11 cellular contexts compared by ENCODE assay signal in genomic region chr9:29416204-29416603, GRCh38.
"Had no signal": no experiment of that assay in that cellular context is flagged by ENCODE, and none has a peak within 500 bp of the region (broad histone marks: within the 10 kb centered on the region; RNA-seq: fewer than 3 reads in every experiment).

No MANE protein-coding gene starts in this region.

- FAIRE-seq: H1, H54 had no signal

- ATAC-seq: GM23338, HCT116 had no signal

- H3K9me3 ChIP-seq: HAP-1 had no signal

- H3K9ac ChIP-seq: GM23248 had no signal

- H3K9me3 Mint-ChIP-seq: GM23338, H9, HFFc6 had no signal

- H3K27ac Mint-ChIP-seq: GM23338, H9, HFFc6 had no signal

- H2AFZ ChIP-seq: GM23248, GM23338 had no signal

- H3K36me3 ChIP-seq: HAP-1 had no signal

- H3K4me1 ChIP-seq: HAP-1 had no signal

- DNase-seq: GM23248, GOT3, H7, H9, HCEC 1CT, HFFc6 had no signal

- H3K4me3 Mint-ChIP-seq: GM23338, H9, HFFc6 had no signal

- H3K4me3 ChIP-seq: GM23248, GM23338, HAP-1 had no signal

- H3K4me2 ChIP-seq: GM23338 had no signal

- H3K27ac ChIP-seq: GM23248 had no signal
